In the genomic region with DNA sequence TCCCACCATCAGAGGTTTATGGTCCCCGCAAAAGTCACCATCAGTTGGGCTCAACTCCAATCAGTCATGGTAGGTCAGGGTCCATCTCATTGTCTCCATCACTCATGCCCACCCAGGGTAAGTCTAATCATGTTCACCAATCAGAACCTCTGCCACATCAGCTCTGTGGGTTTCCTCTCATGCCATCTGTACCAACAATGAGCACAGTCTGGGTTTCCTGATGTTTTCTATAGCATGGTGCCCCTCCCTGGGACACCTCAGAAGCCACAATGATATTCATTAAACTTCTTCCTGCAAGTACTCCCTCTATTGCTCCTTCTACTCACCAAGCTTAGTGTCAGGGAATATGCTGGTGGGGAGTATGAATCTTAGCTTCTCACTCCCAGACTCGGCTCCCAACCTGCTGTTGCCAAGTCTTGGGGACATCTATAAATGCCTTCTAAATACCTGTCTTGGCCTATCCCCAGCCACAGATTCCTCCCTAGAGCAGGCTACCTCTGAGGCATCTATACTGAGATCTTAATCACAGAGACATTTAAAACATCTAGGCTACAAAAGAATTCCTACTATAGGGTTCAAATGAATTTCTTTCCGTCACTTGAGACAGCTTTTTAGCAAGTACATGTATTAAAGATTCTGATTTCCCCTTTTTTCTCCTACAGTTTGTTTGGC, we compare ENCODE assay signal across 18 cellular contexts. TPM values are rescaled to one million over a fixed set of nuclear protein-coding genes. Genes with fewer than 3 reads are reported as not detected.
DNase-seq lines count a peak whose midpoint lies in the region; ATAC-seq lines count a peak whose summit lies in the region.
"Had no signal": no experiment of that assay in that cellular context is flagged by ENCODE, and none has a peak within 500 bp of the region (broad histone marks: within the 10 kb centered on the region; RNA-seq: fewer than 3 reads in every experiment).

No MANE protein-coding gene starts in this region.

- H3K9me3 Mint-ChIP-seq in activated naive CD4-positive, alpha-beta T cell treated with anti-CD3 and anti-CD28 coated beads, Interleukin-2, amount 50 U/mL, for 24 hours, result no peaks in the 10 kb centered on the region
- no peaks in the 10 kb centered on the region for H3K9me3 Mint-ChIP-seq in activated naive CD4-positive, alpha-beta T cell treated with anti-CD3 and anti-CD28 coated beads for 36 hours
- H3K9me3 Mint-ChIP-seq in T-cell, result peaks cover 0 to 8% (median 5%) of the 10 kb centered on the region in 3 donors
- H3K9me3 Mint-ChIP-seq in central memory CD8-positive, alpha-beta T cell, result peaks cover 6% of the 10 kb centered on the region
- H3K9me3 Mint-ChIP-seq in stimulated activated naive CD8-positive, alpha-beta T cell treated with anti-CD3 and anti-CD28 coated beads, Interleukin-15, amount 100 ng/mL, for 72 hours, result peaks cover 5 to 14% of the 10 kb centered on the region in 2 donors

- H4K8ac ChIP-seq in neuronal stem cell (ENCODE audit: low read depth, low read length), result no peak overlapping the region

- H2BK120ac ChIP-seq in neuronal stem cell (ENCODE audit: low read depth, low read length), result no peak overlapping the region

- no peak overlapping the region for H3K23ac ChIP-seq in neuronal stem cell (ENCODE audit: low read depth, low read length, poor library complexity)

- CTCF ChIA-PET in activated naive CD4-positive, alpha-beta T cell treated with anti-CD3 and anti-CD28 coated beads for 36 hours (lab: Charles Lee), result interaction anchor here (2.3 kb wide), 1 partner anchor 73 kb away, joined by 8 read pairs; no protein-coding TSS in a partner anchor
- CTCF ChIA-PET in T-cell (lab: Charles Lee), result no interaction called here

- H3K4me1 ChIP-seq in neuronal stem cell (ENCODE audit: control insufficient read depth in 2 of 2, insufficient read depth in 1 of 2, low read depth in 1 of 2, low read length in 2 of 2), result no peaks in the 10 kb centered on the region
- H3K4me1 ChIP-seq: foreskin keratinocyte had no signal

- no peak overlapping the region for H2AK5ac ChIP-seq in neuronal stem cell (ENCODE audit: low read depth, low read length)

- H3K79me1 ChIP-seq in neuronal stem cell (ENCODE audit: low read depth, low read length), result no peaks in the 10 kb centered on the region

- POLR2A ChIA-PET in T-cell (lab: Charles Lee), result no interaction called here

- intact Hi-C loops in activated naive CD4-positive, alpha-beta T cell treated with anti-CD3 and anti-CD28 coated beads for 36 hours (cut with micrococcal nuclease), result no loop called here

- H3K36me3 ChIP-seq in neuronal stem cell (replicated peaks in 1 of 2; ENCODE audit: control insufficient read depth in 2 of 2, insufficient read depth in 2 of 2, low read length in 2 of 2), result no peaks in the 10 kb centered on the region

- no peak overlapping the region for H3K4ac ChIP-seq in neuronal stem cell (ENCODE audit: low read length)

- no peak overlapping the region for H2BK15ac ChIP-seq in neuronal stem cell (ENCODE audit: low read length)

- no peaks in the 10 kb centered on the region for H3K36me3 Mint-ChIP-seq in activated naive CD4-positive, alpha-beta T cell treated with anti-CD3 and anti-CD28 coated beads, Interleukin-2, amount 50 U/mL, for 24 hours
- no peaks in the 10 kb centered on the region for H3K36me3 Mint-ChIP-seq in activated naive CD4-positive, alpha-beta T cell treated with anti-CD3 and anti-CD28 coated beads for 36 hours (ENCODE audit: low read depth)
- H3K36me3 Mint-ChIP-seq in T-cell, result no peaks in the 10 kb centered on the region
- H3K36me3 Mint-ChIP-seq in central memory CD8-positive, alpha-beta T cell (ENCODE audit: insufficient read depth), result peaks cover 3% of the 10 kb centered on the region

- peak overlapping the region; percentile 55 for H3K4me3 Mint-ChIP-seq in activated naive CD4-positive, alpha-beta T cell treated with anti-CD3 and anti-CD28 coated beads, Interleukin-2, amount 50 U/mL, for 24 hours
- H3K4me3 Mint-ChIP-seq in activated naive CD4-positive, alpha-beta T cell treated with anti-CD3 and anti-CD28 coated beads for 36 hours, result no peak overlapping the region
- peak overlapping the region; percentile 37 to 55 (median 53) for H3K4me3 Mint-ChIP-seq in T-cell
- H3K4me3 Mint-ChIP-seq in central memory CD8-positive, alpha-beta T cell, result peak overlapping the region; percentile 64
- peak overlapping the region; percentile 9 to 57 for H3K4me3 Mint-ChIP-seq in stimulated activated naive CD8-positive, alpha-beta T cell treated with anti-CD3 and anti-CD28 coated beads, Interleukin-15, amount 100 ng/mL, for 72 hours

- peaks cover 39% of the 10 kb centered on the region for H3K4me1 Mint-ChIP-seq in activated naive CD4-positive, alpha-beta T cell treated with anti-CD3 and anti-CD28 coated beads, Interleukin-2, amount 50 U/mL, for 24 hours
- peaks cover 50% of the 10 kb centered on the region for H3K4me1 Mint-ChIP-seq in activated naive CD4-positive, alpha-beta T cell treated with anti-CD3 and anti-CD28 coated beads for 36 hours (ENCODE audit: low read depth)
- H3K4me1 Mint-ChIP-seq in T-cell, result peaks cover 53 to 61% (median 61%) of the 10 kb centered on the region in 3 donors
- peaks cover 60% of the 10 kb centered on the region for H3K4me1 Mint-ChIP-seq in central memory CD8-positive, alpha-beta T cell
- H3K4me1 Mint-ChIP-seq in stimulated activated naive CD8-positive, alpha-beta T cell treated with anti-CD3 and anti-CD28 coated beads, Interleukin-15, amount 100 ng/mL, for 72 hours, result peaks cover 55% of the 10 kb centered on the region

- H4K91ac ChIP-seq in neuronal stem cell (ENCODE audit: low read depth, low read length, poor library complexity), result no peak overlapping the region

- peak; percentile 42 to 62 (median 52) for ATAC-seq in T-cell (replicated peaks in 1 of 4)
- ATAC-seq in central memory CD8-positive, alpha-beta T cell (replicated peaks; ENCODE audit: extremely low read depth, poor library complexity, severe bottlenecking), result no peak
- ATAC-seq in stimulated activated naive CD8-positive, alpha-beta T cell treated with anti-CD3 and anti-CD28 coated beads, Interleukin-15, amount 100 ng/mL, for 72 hours, result no peak
- ATAC-seq in HG02610 (IDR thresholded peaks at IDR 0.05; ENCODE audit: unreplicated experiment), result no peak
- ATAC-seq: foreskin keratinocyte, left cardiac atrium, sciatic nerve had no signal

- H3K27me3 Mint-ChIP-seq in activated naive CD4-positive, alpha-beta T cell treated with anti-CD3 and anti-CD28 coated beads, Interleukin-2, amount 50 U/mL, for 24 hours, result peaks cover 2% of the 10 kb centered on the region
- H3K27me3 Mint-ChIP-seq in activated naive CD4-positive, alpha-beta T cell treated with anti-CD3 and anti-CD28 coated beads for 36 hours (ENCODE audit: low read depth), result peaks cover 13% of the 10 kb centered on the region
- peaks cover 0 to 2% of the 10 kb centered on the region in 2 donors for H3K27me3 Mint-ChIP-seq in T-cell
- no peaks in the 10 kb centered on the region for H3K27me3 Mint-ChIP-seq in central memory CD8-positive, alpha-beta T cell
- H3K27me3 Mint-ChIP-seq in stimulated activated naive CD8-positive, alpha-beta T cell treated with anti-CD3 and anti-CD28 coated beads, Interleukin-15, amount 100 ng/mL, for 72 hours, result peaks cover 11% of the 10 kb centered on the region

- no peak overlapping the region for H3K4me3 ChIP-seq in neuronal stem cell (ENCODE audit: low read length in 2 of 2)

- H2BK12ac ChIP-seq in neuronal stem cell (ENCODE audit: low read length), result no peak overlapping the region

- no peak for DNase-seq in activated naive CD4-positive, alpha-beta T cell treated with anti-CD3 and anti-CD28 coated beads for 36 hours
- no peak for DNase-seq in T-cell
- DNase-seq in central memory CD8-positive, alpha-beta T cell (ENCODE audit: low spot score in 2 of 2), result no peak
- no peak for DNase-seq in stimulated activated naive CD8-positive, alpha-beta T cell treated with anti-CD3 and anti-CD28 coated beads, Interleukin-15, amount 100 ng/mL, for 72 hours
- DNase-seq in neuronal stem cell (ENCODE audit: low spot score), result no peak
- no peak for DNase-seq in glomerular visceral epithelial cell (ENCODE audit: extremely low spot score)
- DNase-seq: activated CD4-positive, alpha-beta T cell treated with anti-CD3 and anti-CD28 coated beads, Interleukin-2, amount 50 U/mL, for 1 hour; activated gamma-delta T cell; Caco-2; foreskin keratinocyte; left cardiac atrium; NCI-H1092 treated with DMSO at 0.1 percent for 48 hours; SK-N-SH had no signal

- no peak overlapping the region for H3K14ac ChIP-seq in neuronal stem cell (ENCODE audit: low read length)

- H2AFZ ChIP-seq in neuronal stem cell (ENCODE audit: low read length), result no peak overlapping the region

- no peak overlapping the region for H3K9ac ChIP-seq in neuronal stem cell (ENCODE audit: low read depth, low read length, poor library complexity)
- H3K9ac ChIP-seq: SK-N-SH had no signal

- no peak overlapping the region for H2BK5ac ChIP-seq in neuronal stem cell (ENCODE audit: low read length)

- WGBS in neuronal stem cell (ENCODE audit: extremely low coverage in 2 of 2, insufficient read length in 2 of 2, insufficient replicate concordance in 1 of 2), 2 donors, result no CpG with 5 or more reads among the region's 3 CpGs

- no peaks in the 10 kb centered on the region for H3K9me3 ChIP-seq in neuronal stem cell (replicated peaks in 1 of 2; ENCODE audit: control insufficient read depth in 2 of 2, insufficient read depth in 1 of 2, low read depth in 1 of 2, low read length in 2 of 2)
- H3K9me3 ChIP-seq: SK-N-SH had no signal

- no peak overlapping the region for H3K4me2 ChIP-seq in neuronal stem cell (ENCODE audit: insufficient read depth, low read length, poor library complexity, severe bottlenecking)
- H3K4me2 ChIP-seq: SK-N-SH had no signal

- no peak overlapping the region for H3K27ac ChIP-seq in neuronal stem cell (replicated peaks; ENCODE audit: low read length)
- H3K27ac ChIP-seq: foreskin keratinocyte had no signal

- H3K27me3 ChIP-seq in neuronal stem cell (ENCODE audit: control insufficient read depth in 3 of 3, insufficient read depth in 3 of 3, low read depth in 1 of 3, low read length in 3 of 3), result no peaks in the 10 kb centered on the region

- peak overlapping the region; percentile 18 for H3K27ac Mint-ChIP-seq in activated naive CD4-positive, alpha-beta T cell treated with anti-CD3 and anti-CD28 coated beads, Interleukin-2, amount 50 U/mL, for 24 hours
- H3K27ac Mint-ChIP-seq in activated naive CD4-positive, alpha-beta T cell treated with anti-CD3 and anti-CD28 coated beads for 36 hours, result no peak overlapping the region
- peak overlapping the region; percentile 79 to 84 for H3K27ac Mint-ChIP-seq in T-cell
- peak overlapping the region; percentile 66 for H3K27ac Mint-ChIP-seq in central memory CD8-positive, alpha-beta T cell (ENCODE audit: low read depth)
- H3K27ac Mint-ChIP-seq in stimulated activated naive CD8-positive, alpha-beta T cell treated with anti-CD3 and anti-CD28 coated beads, Interleukin-15, amount 100 ng/mL, for 72 hours, result peak overlapping the region in 1 of 2 donors; percentile 54

- no peak overlapping the region for H3K18ac ChIP-seq in neuronal stem cell (ENCODE audit: low read length)

RNA-seq across cellular contexts. Expression of gene CCR2, which starts 5.0 kb away (rescaled TPM):
- not detected for total RNA-seq in activated naive CD4-positive, alpha-beta T cell treated with anti-CD3 and anti-CD28 coated beads for 36 hours
- 10 to 100 TPM in 2 of 5 donors, 1 to 10 TPM in 3; 3.3 to 15.1 (median 8.1) TPM for total RNA-seq in T-cell
- polyA plus RNA-seq in neuronal stem cell (2013, experiment 1 of 2), result not detected
- not detected for polyA plus RNA-seq in neuronal stem cell (2013, experiment 2 of 2)
- total RNA-seq: Caco-2, foreskin keratinocyte, G401 had no signal
- polyA plus RNA-seq: foreskin keratinocyte, SK-N-SH had no signal

RNA-seq across cellular contexts. Expression of gene CCR5, which starts 21.8 kb away (rescaled TPM):
- not detected for total RNA-seq in activated naive CD4-positive, alpha-beta T cell treated with anti-CD3 and anti-CD28 coated beads for 36 hours
- total RNA-seq in T-cell, result 10 to 100 TPM in 3 of 5 donors, 1 to 10 TPM in 2; 4.0 to 14.6 (median 10.1) TPM
- polyA plus RNA-seq in neuronal stem cell (2013, experiment 1 of 2), result not detected
- not detected for polyA plus RNA-seq in neuronal stem cell (2013, experiment 2 of 2)
- total RNA-seq: Caco-2, foreskin keratinocyte, temporal lobe had no signal
- polyA plus RNA-seq: foreskin keratinocyte, SK-N-SH had no signal

RNA-seq across cellular contexts. Expression of gene CCRL2, which starts 58.1 kb away (rescaled TPM):
- total RNA-seq in activated naive CD4-positive, alpha-beta T cell treated with anti-CD3 and anti-CD28 coated beads for 36 hours, result under 1 TPM; 0.81 to 0.89 TPM
- total RNA-seq in T-cell, result 1 to 10 TPM; 1.1 to 2.5 (median 1.6) TPM
- not detected for polyA plus RNA-seq in neuronal stem cell (2013, experiment 1 of 2)
- polyA plus RNA-seq in neuronal stem cell (2013, experiment 2 of 2), result not detected
- total RNA-seq: foreskin keratinocyte had no signal
- polyA plus RNA-seq: foreskin keratinocyte, SK-N-SH had no signal

Comparison
In these comparisons a context has a peak if more than half of its experiments do, and no peak if none do; other contexts are left out.
1. ATAC-seq: peak in T-cell (4 of 4); none in central memory CD8-positive, alpha-beta T cell (single experiment), stimulated activated naive CD8-positive, alpha-beta T cell treated with anti-CD3 and anti-CD28 coated beads, Interleukin-15, amount 100 ng/mL, for 72 hours (single experiment) and HG02610 (single experiment).
2. RNA of gene CCR2, which starts 5.0 kb away (total RNA-seq): 3.3 to 15.1 TPM in T-cell; not detected in activated naive CD4-positive, alpha-beta T cell treated with anti-CD3 and anti-CD28 coated beads for 36 hours; every median in the first group is over 4 times any median in the second.
3. RNA of gene CCR5, which starts 21.8 kb away (total RNA-seq): 4.0 to 14.6 TPM in T-cell; not detected in activated naive CD4-positive, alpha-beta T cell treated with anti-CD3 and anti-CD28 coated beads for 36 hours; every median in the first group is over 4 times any median in the second.